ENCODE assay signal across 14 cellular contexts in the genomic region with DNA sequence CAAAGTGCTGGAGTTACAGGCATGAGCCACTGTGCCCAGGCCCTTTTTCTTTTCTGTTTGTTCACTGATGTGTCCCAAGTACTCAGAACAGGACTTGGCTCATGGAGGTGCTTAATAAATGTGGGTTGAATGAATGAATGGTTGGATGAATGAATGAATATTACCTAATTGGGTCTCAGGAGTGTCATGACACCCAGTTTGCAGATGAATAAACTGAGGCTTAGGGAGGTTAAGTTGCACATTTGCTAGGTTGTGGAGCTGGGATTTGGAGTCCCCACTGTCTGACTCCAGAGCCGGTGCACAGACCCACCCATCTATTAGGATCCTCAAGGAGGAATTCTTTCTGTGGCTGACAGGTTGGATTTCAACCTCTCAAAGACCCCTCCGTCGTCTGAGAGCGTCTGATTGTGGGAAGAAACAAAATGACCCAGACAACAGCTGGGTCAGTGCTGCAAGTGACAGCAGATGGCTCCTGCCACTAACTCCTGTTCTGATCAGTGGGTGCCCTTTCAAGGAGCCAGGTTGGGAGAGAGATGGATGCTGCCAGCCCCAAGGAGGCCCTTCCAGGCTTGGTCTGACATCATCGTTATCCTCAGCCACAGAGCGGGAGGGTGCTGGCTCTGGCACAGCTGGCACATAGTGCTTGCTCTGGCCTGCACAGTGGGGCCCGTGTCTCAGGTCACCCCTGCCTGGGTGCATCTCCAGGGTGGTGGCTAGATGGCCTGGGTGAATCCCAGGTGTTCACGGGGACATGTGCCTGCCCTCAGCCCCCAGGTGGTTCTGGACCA. TPM values are rescaled to one million over a fixed set of nuclear protein-coding genes. Genes with fewer than 3 reads are reported as not detected.
DNase-seq lines count a peak whose midpoint lies in the region; ATAC-seq and TF ChIP-seq lines count a peak whose summit lies in the region.
"Had no signal": no experiment of that assay in that cellular context is flagged by ENCODE, and none has a peak within 500 bp of the region (broad histone marks: within the 10 kb centered on the region; RNA-seq: fewer than 3 reads in every experiment).

No MANE protein-coding gene starts in this region.

- no peak for TF ChIP-seq EP300 in stomach (IDR thresholded peaks at IDR 0.05)

- no peaks in the 10 kb centered on the region for H3K27me3 ChIP-seq in stomach
- no peaks in the 10 kb centered on the region for H3K27me3 ChIP-seq in effector memory CD4-positive, alpha-beta T cell (replicated peaks; ENCODE audit: control insufficient read depth, insufficient read depth, low read length, poor library complexity, severe bottlenecking)
- H3K27me3 ChIP-seq: ovary had no signal

- intact Hi-C loops in stomach (cut with DNase I; ENCODE audit: low total_unique reads) = no loop called here

- H3K4me3 ChIP-seq in stomach = no peak overlapping the region
- H3K4me3 ChIP-seq in effector memory CD4-positive, alpha-beta T cell (ENCODE audit: insufficient read depth, low read depth, low read length, poor library complexity, severe bottlenecking) = no peak overlapping the region
- H3K4me3 ChIP-seq: ovary had no signal

- TF ChIP-seq POLR2A in stomach (IDR thresholded peaks at IDR 0.05) = no peak

- H3K27ac ChIP-seq in cingulate gyrus (ENCODE audit: low read depth, low read length) (peak overlapping the region; percentile 81), stomach (peak overlapping the region in 4 of 5 donors; percentile 86 to 94 (median 90))
- no peak overlapping the region for H3K27ac ChIP-seq in effector memory CD4-positive, alpha-beta T cell (ENCODE audit: insufficient read depth, low read length, poor library complexity, severe bottlenecking)

- 69 to 79% (median 71%) methylated on average over 4 to 8 of the region's 8 CpGs for WGBS in stomach, 5 donors

- H3K36me3 ChIP-seq in stomach = no peaks in the 10 kb centered on the region
- no peaks in the 10 kb centered on the region for H3K36me3 ChIP-seq in effector memory CD4-positive, alpha-beta T cell (ENCODE audit: control insufficient read depth, insufficient read depth, low read length)
- H3K36me3 ChIP-seq: ovary had no signal

- H3K9me3 ChIP-seq in stomach = no peaks in the 10 kb centered on the region
- H3K9me3 ChIP-seq in effector memory CD4-positive, alpha-beta T cell (ENCODE audit: control insufficient read depth, low read length) = no peaks in the 10 kb centered on the region
- H3K9me3 ChIP-seq: ovary had no signal

- DNase-seq in NCI-H446 treated with DMSO at 0.1 percent for 48 hours (lab: John Stamatoyannopoulos, UW) = peak; percentile 42
- no peak for DNase-seq in left lobe of liver (ENCODE audit: low spot score)
- DNase-seq in stomach = no peak
- DNase-seq in NCI-H526 treated with DMSO at 0.1 percent for 48 hours (lab: John Stamatoyannopoulos, UW) = no peak
- DNase-seq in effector memory CD4-positive, alpha-beta T cell = no peak
- DNase-seq in AG08396 (ENCODE audit: low spot score) = no peak
- DNase-seq: activated effector memory CD4-positive, alpha-beta T cell treated with Interleukin-2 at 50 U/mL for 16 hours; DMS79; NCI-H510A; ovary had no signal

- peaks cover 87 to 100% (median 96%) of the 10 kb centered on the region in 4 donors for H3K4me1 ChIP-seq in stomach
- no peaks in the 10 kb centered on the region for H3K4me1 ChIP-seq in effector memory CD4-positive, alpha-beta T cell (ENCODE audit: control insufficient read depth, insufficient read depth, low read length, poor library complexity, severe bottlenecking)

- no peak for TF ChIP-seq CTCF in stomach (IDR thresholded peaks at IDR 0.05)

- ATAC-seq in left lobe of liver = peak; percentile 19
- no peak for ATAC-seq in HG02798 (IDR thresholded peaks at IDR 0.05; ENCODE audit: poor library complexity, unreplicated experiment)

RNA-seq across cellular contexts. Expression of a gene that starts 24.2 kb away (rescaled TPM):
- total RNA-seq in left lobe of liver = 126 TPM
- 100 to 1,000 TPM in 2 of 5 donors, 10 to 100 TPM in 3; 24.2 to 329 (median 75.4) TPM for total RNA-seq in stomach
- 10 to 100 TPM; 15.4 to 49.2 (median 22.5) TPM for polyA plus RNA-seq in stomach
- total RNA-seq: T-helper 2 cell treated with Interferon-gamma antibody and Interleukin-4, amounts not matched to agents 100 ng/mL and 5 ng/mL, for 36 hours had no signal
- polyA plus RNA-seq: IgD-negative memory B cell had no signal
